In the genomic region with DNA sequence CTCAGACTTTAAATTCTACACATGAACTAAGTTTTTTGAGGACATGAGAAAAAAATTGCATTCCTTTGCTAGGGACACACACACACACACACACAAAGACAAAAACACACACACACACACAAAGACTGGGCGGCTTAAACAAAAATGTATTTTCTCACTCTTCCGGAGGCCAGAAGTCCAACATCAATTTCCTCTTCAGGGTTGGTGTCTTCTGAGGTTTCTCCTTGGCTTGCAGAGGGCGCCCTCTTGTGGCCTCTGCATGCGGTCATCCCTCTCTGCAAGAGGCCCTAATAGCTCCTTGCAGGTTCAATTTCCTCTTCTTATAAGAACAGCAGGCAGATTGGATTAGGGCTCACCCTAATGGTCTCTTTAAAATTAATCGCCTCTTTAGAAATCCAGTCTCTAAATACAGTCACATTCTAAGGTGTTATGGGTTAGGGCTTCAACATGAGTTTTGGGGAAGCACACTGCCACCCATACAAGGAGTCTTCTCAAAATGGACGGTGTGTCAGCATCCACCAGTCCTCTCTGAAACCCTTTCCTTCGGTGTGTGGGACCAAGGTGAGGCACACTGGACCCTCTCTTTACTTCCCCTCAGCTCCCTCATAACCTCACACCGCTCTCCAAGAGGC, we compare ENCODE assay signal across 8 cellular contexts.
A peak's percentile ranks its signal among the peaks of the same experiment; 100 is the strongest.
DNase-seq lines count a peak whose midpoint lies in the region; ATAC-seq and TF ChIP-seq lines count a peak whose summit lies in the region.

No MANE protein-coding gene starts in this region.

- no peaks in the 10 kb centered on the region for H3K9me3 Mint-ChIP-seq in activated T-cell treated with anti-CD3 and anti-CD28 coated beads, Interleukin-2, amount 50 U/mL, for 24 hours

- intact Hi-C loops in PC-3 (cut with micrococcal nuclease) = loop anchor here (1.0 kb wide), 3 partner anchors 146 to 512 kb away; no protein-coding TSS in a partner anchor
- intact Hi-C loops in esophagus muscularis mucosa (cut with DNase I) = loop anchor here (2.0 kb wide), 1 partner anchor 335 kb away; no protein-coding TSS in a partner anchor

- H3K9me2 ChIP-seq in PC-3 (replicated peaks; ENCODE audit: low read length) = no peaks in the 10 kb centered on the region

- no TSS peak for BruUV-seq in PC-3 (replicated peaks; lab: Mats Ljungman, UMichigan)

- 16% methylated on average over 8 of the region's 8 CpGs for WGBS in esophagus muscularis mucosa

- H3K4me2 ChIP-seq in PC-3 (ENCODE audit: low read length) = peak overlapping the region; percentile 97

- peaks cover 17% of the 10 kb centered on the region for H3K4me1 Mint-ChIP-seq in activated T-cell treated with anti-CD3 and anti-CD28 coated beads, Interleukin-2, amount 50 U/mL, for 24 hours (ENCODE audit: low read depth)

- H3K9me3 ChIP-seq in PC-3 (ENCODE audit: low read length) = no peaks in the 10 kb centered on the region
- H3K9me3 ChIP-seq in esophagus muscularis mucosa = no peaks in the 10 kb centered on the region

- peaks cover 5% of the 10 kb centered on the region for H3K4me1 ChIP-seq in PC-3 (ENCODE audit: insufficient read depth, low read length)
- peaks cover 0 to 11% (median 6%) of the 10 kb centered on the region in 4 donors for H3K4me1 ChIP-seq in esophagus muscularis mucosa

- H3K27ac Mint-ChIP-seq in activated T-cell treated with anti-CD3 and anti-CD28 coated beads, Interleukin-2, amount 50 U/mL, for 24 hours = peak overlapping the region; percentile 93

- POLR2A ChIA-PET in PC-3 (lab: Charles Lee; ENCODE audit: unreplicated experiment) = no interaction called here

- peak overlapping the region; percentile 73 for H3K4me3 ChIP-seq in PC-3 (ENCODE audit: low read length)
- peak overlapping the region; percentile 30 to 32 (median 30) for H3K4me3 ChIP-seq in esophagus muscularis mucosa

- no peak for TF ChIP-seq EP300 in esophagus muscularis mucosa (IDR thresholded peaks at IDR 0.05)

- H3K36me3 Mint-ChIP-seq in activated T-cell treated with anti-CD3 and anti-CD28 coated beads, Interleukin-2, amount 50 U/mL, for 24 hours (ENCODE audit: low read depth) = no peaks in the 10 kb centered on the region

- no peaks in the 10 kb centered on the region for H3F3A ChIP-seq in PC-3 (ENCODE audit: low read length, unreplicated experiment)

- TF ChIP-seq CTCF in PC-3 (conservative IDR thresholded peaks at IDR 0.05; ENCODE audit: low read depth, low read length) (peak; percentile 84), esophagus muscularis mucosa (IDR thresholded peaks at IDR 0.05) (peak; percentile 78 to 88 (median 83))

- TF ChIP-seq POLR2A in esophagus muscularis mucosa (IDR thresholded peaks at IDR 0.05; ENCODE audit: low read depth) = no peak

- CTCF ChIA-PET in PC-3 (lab: Charles Lee) = interaction anchor here (0.5 to 2.1 kb wide), 22 partner anchors 10 to 512 kb away, joined by 3 to 39 read pairs (median 4); a partner anchor contains a TSS

- peak overlapping the region; percentile 40 for H3K9ac ChIP-seq in PC-3 (ENCODE audit: low read length)

- ATAC-seq in GM21723 (IDR thresholded peaks at IDR 0.05; ENCODE audit: unreplicated experiment) (peak; percentile 88), PC-3 (peak; percentile 93)

- H3K27ac ChIP-seq in PC-3 (ENCODE audit: low read length) (no peak overlapping the region), esophagus muscularis mucosa (replicated peaks in 1 of 4) (no peak overlapping the region)

- no peaks in the 10 kb centered on the region for H3K79me2 ChIP-seq in PC-3 (ENCODE audit: low read length)

- in situ Hi-C loops in KBM-7 (cut with MboI; ENCODE audit: low pct_unique_long_range_greater_than_20kb, low sequenced_read_pairs) = loop anchor here (25.0 kb wide), 2 partner anchors 327 to 502 kb away; no protein-coding TSS in a partner anchor

- no peaks in the 10 kb centered on the region; the same call in 1 of the 2 replicates for H3K36me3 ChIP-seq in PC-3 (ENCODE audit: low read depth, low read length)
- no peaks in the 10 kb centered on the region for H3K36me3 ChIP-seq in esophagus muscularis mucosa

- DNase-seq in DMS79 (lab: John Stamatoyannopoulos, UW) (peak; percentile 67), KBM-7 (peak; percentile 95), PC-3 (peak; percentile 85), esophagus muscularis mucosa (ENCODE audit: extremely low spot score) (peak; percentile 92), myocyte (ENCODE audit: low read depth) (peak; percentile 87)
- DNase-seq in activated T-cell treated with anti-CD3 and anti-CD28 coated beads, Interleukin-2, amount 50 U/mL, for 24 hours = peak; percentile 84
- DNase-seq in stimulated activated CD8-positive, alpha-beta memory T cell treated with anti-CD3 and anti-CD28 coated beads, Interleukin-7, amount 100 ng/mL, for 24 hours (ENCODE audit: low read depth) = peak; percentile 61

- H3K27me3 ChIP-seq in PC-3 (ENCODE audit: low read length) (no peaks in the 10 kb centered on the region), esophagus muscularis mucosa (no peaks in the 10 kb centered on the region)

- H2AFZ ChIP-seq in PC-3 (ENCODE audit: low read length) = peak overlapping the region; percentile 99

- no peaks in the 10 kb centered on the region for H3K27me3 Mint-ChIP-seq in activated T-cell treated with anti-CD3 and anti-CD28 coated beads, Interleukin-2, amount 50 U/mL, for 24 hours

- H4K20me1 ChIP-seq in PC-3 (ENCODE audit: low read length) = no peaks in the 10 kb centered on the region

- peak overlapping the region; percentile 78 for H3K4me3 Mint-ChIP-seq in activated T-cell treated with anti-CD3 and anti-CD28 coated beads, Interleukin-2, amount 50 U/mL, for 24 hours
